ENCODE assay signal across 7 cellular contexts in genomic region chr18:37064187-37064586, GRCh38.
"Had no signal": no experiment of that assay in that cellular context is flagged by ENCODE, and none has a peak within 500 bp of the region (broad histone marks: within the 10 kb centered on the region; RNA-seq: fewer than 3 reads in every experiment).

No MANE protein-coding gene starts in this region.

- ATAC-seq: GM12878 had no signal

- H3K4me3 ChIP-seq: GM12878 had no signal

- DNase-seq: GDM1, GF-D8 had no signal

- FAIRE-seq: GM12878, GM12891, GM12892, GM18507, GM19239 had no signal
